ENCODE assay signal across 22 cellular contexts in genomic region chr7:141436676-141437075, GRCh38.
"Had no signal": no experiment of that assay in that cellular context is flagged by ENCODE, and none has a peak within 500 bp of the region (broad histone marks: within the 10 kb centered on the region; RNA-seq: fewer than 3 reads in every experiment).

No MANE protein-coding gene starts in this region.

- H3K27ac ChIP-seq: cardiac muscle cell, heart right ventricle, lower lobe of right lung, right lobe of liver, stomach, suprapubic skin, transverse colon had no signal

- H3K4me3 Mint-ChIP-seq: activated naive CD8-positive, alpha-beta T cell treated with anti-CD3 and anti-CD28 coated beads for 36 hours; stimulated activated memory B cell treated with anti-CD40 and anti-IgM and Interleukin-4, amounts not matched to agents 10 μg/mL and 1 μg/mL and 100 μg/mL, for 72 hours had no signal

- H3K4me1 Mint-ChIP-seq: activated naive CD8-positive, alpha-beta T cell treated with anti-CD3 and anti-CD28 coated beads for 36 hours; stimulated activated memory B cell treated with anti-CD40 and anti-IgM and Interleukin-4, amounts not matched to agents 10 μg/mL and 1 μg/mL and 100 μg/mL, for 72 hours had no signal

- H3K36me3 Mint-ChIP-seq: activated naive CD8-positive, alpha-beta T cell treated with anti-CD3 and anti-CD28 coated beads for 36 hours; stimulated activated memory B cell treated with anti-CD40 and anti-IgM and Interleukin-4, amounts not matched to agents 10 μg/mL and 1 μg/mL and 100 μg/mL, for 72 hours had no signal

- H3K36me3 ChIP-seq: cardiac muscle cell, heart right ventricle, lower lobe of right lung, right lobe of liver, stomach, suprapubic skin, transverse colon had no signal

- H3K4me3 ChIP-seq: cardiac muscle cell, heart right ventricle, lower lobe of right lung, mucosa of descending colon, right lobe of liver, stomach, suprapubic skin, transverse colon had no signal

- H3K9me3 Mint-ChIP-seq: activated naive CD8-positive, alpha-beta T cell treated with anti-CD3 and anti-CD28 coated beads for 36 hours; stimulated activated memory B cell treated with anti-CD40 and anti-IgM and Interleukin-4, amounts not matched to agents 10 μg/mL and 1 μg/mL and 100 μg/mL, for 72 hours had no signal

- H3K4me1 ChIP-seq: lower lobe of right lung, right lobe of liver, stomach, transverse colon had no signal

- DNase-seq: activated CD4-positive, alpha-beta T cell treated with anti-CD3 and anti-CD28 coated beads for 4 hours; activated CD4-positive, alpha-beta T cell treated with anti-CD3 and anti-CD28 coated beads, Interleukin-2, amount 50 U/mL, for 48 hours; activated CD4-positive, CD25-positive, alpha-beta regulatory T cell; activated CD8-positive, alpha-beta memory T cell treated with anti-CD3 and anti-CD28 coated beads, Interleukin-2, amount 50 U/mL, for 48 hours; activated naive CD4-positive, alpha-beta T cell treated with Interleukin-2 at 50 U/mL for 16 hours; activated naive CD8-positive, alpha-beta T cell treated with anti-CD3 and anti-CD28 coated beads for 36 hours; activated T-cell treated with anti-CD3 and anti-CD28 coated beads, Interleukin-2, amount 50 U/mL, for 48 hours; amniotic stem cell; effector CD4-positive, alpha-beta T cell; heart right ventricle; lower lobe of right lung; mesendoderm; mucosa of descending colon; occipital lobe; right lobe of liver; small intestine; stomach; transverse colon had no signal

- ATAC-seq: left lobe of liver; lower lobe of right lung; mucosa of descending colon; right lobe of liver; stimulated activated memory B cell treated with anti-CD40 and anti-IgM and Interleukin-4, amounts not matched to agents 10 μg/mL and 1 μg/mL and 100 μg/mL, for 72 hours had no signal

- H3K27me3 ChIP-seq: cardiac muscle cell, heart right ventricle, right lobe of liver, stomach, suprapubic skin, transverse colon had no signal

- H3K27ac Mint-ChIP-seq: activated naive CD8-positive, alpha-beta T cell treated with anti-CD3 and anti-CD28 coated beads for 36 hours; stimulated activated memory B cell treated with anti-CD40 and anti-IgM and Interleukin-4, amounts not matched to agents 10 μg/mL and 1 μg/mL and 100 μg/mL, for 72 hours had no signal

- H3K9me3 ChIP-seq: heart right ventricle, lower lobe of right lung, mucosa of descending colon, right lobe of liver, stomach, suprapubic skin, transverse colon had no signal
